Comparison of ENCODE assay signal across 7 cellular contexts in genomic region chr22:37527952-37528351, GRCh38. TPM values are rescaled to one million over a fixed set of nuclear protein-coding genes. Genes with fewer than 3 reads are reported as not detected.
"Had no signal": no experiment of that assay in that cellular context is flagged by ENCODE, and none has a peak within 500 bp of the region (broad histone marks: within the 10 kb centered on the region; RNA-seq: fewer than 3 reads in every experiment).

No MANE protein-coding gene starts in this region.

RNA-seq across cellular contexts. Expression of gene CDC42EP1, which starts 32.3 kb away (rescaled TPM):
- total RNA-seq: OCI-LY7 had no signal

RNA-seq across cellular contexts. Expression of gene MFNG, which starts 41.8 kb away (rescaled TPM):
- total RNA-seq: NCI-H460, SJSA1 had no signal

RNA-seq across cellular contexts. Expression of gene LGALS2, which starts 51.9 kb away (rescaled TPM):
- total RNA-seq: LHCN-M2, MCF 10A, NCI-H460, Right ventricle myocardium superior, SJSA1 had no signal
- polyA plus RNA-seq: SK-N-SH had no signal
